Comparison of ENCODE assay signal across 9 cellular contexts in genomic region chr17:44386182-44386525, GRCh38. TPM values are rescaled to one million over a fixed set of nuclear protein-coding genes. Genes with fewer than 3 reads are reported as not detected.
A peak's percentile ranks its signal among the peaks of the same experiment; 100 is the strongest.
DNase-seq lines count a peak whose midpoint lies in the region; ATAC-seq and TF ChIP-seq lines count a peak whose summit lies in the region.
"Had no signal": no experiment of that assay in that cellular context is flagged by ENCODE, and none has a peak within 500 bp of the region (broad histone marks: within the 10 kb centered on the region; RNA-seq: fewer than 3 reads in every experiment).

No MANE protein-coding gene starts in this region.

- 28% methylated on average over 10 of the region's 10 CpGs for WGBS in prostate gland

- H3K4me3 ChIP-seq in epithelial cell of proximal tubule (ENCODE audit: low read depth, low read length) (peak overlapping the region; percentile 53), prostate gland (peak overlapping the region; percentile 29 to 38)

- intact Hi-C loops in prostate gland (cut with DNase I): no loop called here

- DNase-seq in NCI-H1417 (lab: John Stamatoyannopoulos, UW) (peak in 2 of 3 experiments; percentile 38 to 55), NCI-H1417 treated with DMSO at 0.1 percent for 48 hours (lab: John Stamatoyannopoulos, UW) (no peak), NCI-H69 (lab: John Stamatoyannopoulos, UW) (peak; percentile 33), epithelial cell of proximal tubule (ENCODE audit: low read depth) (no peak), prostate gland (ENCODE audit: low spot score) (no peak), NCI-H1436 treated with DMSO at 0.1 percent for 48 hours (lab: John Stamatoyannopoulos, UW) (no peak)
- DNase-seq: NCI-H510A had no signal

- H3K27me3 ChIP-seq in prostate gland (replicated peaks; ENCODE audit: insufficient read depth): no peaks in the 10 kb centered on the region

- H3K9me3 ChIP-seq in prostate gland: no peaks in the 10 kb centered on the region

- no peaks in the 10 kb centered on the region for H3K36me3 ChIP-seq in prostate gland

- TF ChIP-seq CTCF in epithelial cell of proximal tubule (conservative IDR thresholded peaks at IDR 0.05; ENCODE audit: low read depth, low read length): no peak
- TF ChIP-seq CTCF in prostate gland (IDR thresholded peaks at IDR 0.05): no peak

- TF ChIP-seq POLR2A in prostate gland (IDR thresholded peaks at IDR 0.05): no peak

- no peak overlapping the region for H3K27ac ChIP-seq in prostate gland

- H3K4me1 ChIP-seq in prostate gland (replicated peaks): no peaks in the 10 kb centered on the region

- no peak for ATAC-seq in GM21390 (IDR thresholded peaks at IDR 0.05; ENCODE audit: unreplicated experiment)
- no peak for ATAC-seq in GM21528 (IDR thresholded peaks at IDR 0.05; ENCODE audit: low FRiP score, unreplicated experiment)

RNA-seq across cellular contexts. Expression of gene ITGA2B, which starts 3.3 kb away (rescaled TPM):
- 0.14 and 0.81 TPM in 2 replicates for total RNA-seq in epithelial cell of proximal tubule
- under 1 TPM; 0.27 to 0.68 TPM for total RNA-seq in prostate gland

RNA-seq across cellular contexts. Expression of gene FAM171A2, which starts 22.5 kb away (rescaled TPM):
- total RNA-seq in epithelial cell of proximal tubule (8.0 and 15.0 TPM in 2 replicates), prostate gland (1 to 10 TPM; 1.8 to 6.1 TPM)

RNA-seq across cellular contexts. Expression of gene GRN, which starts 41.1 kb away (rescaled TPM):
- 195 and 567 TPM in 2 replicates for total RNA-seq in epithelial cell of proximal tubule
- total RNA-seq in prostate gland: 100 to 1,000 TPM; 319 to 404 TPM

Comparison
In these comparisons a context has a peak if more than half of its experiments do, and no peak if none do; other contexts are left out.
1. DNase-seq: peak in NCI-H1417 (2 of 3) and NCI-H69 (single experiment); none in NCI-H1417 treated with DMSO at 0.1 percent for 48 hours (single experiment), epithelial cell of proximal tubule (single experiment), prostate gland (single experiment) and NCI-H1436 treated with DMSO at 0.1 percent for 48 hours (single experiment).